9 cellular contexts compared by ENCODE assay signal in genomic region chr19:44260343-44260681, GRCh38. TPM values are rescaled to one million over a fixed set of nuclear protein-coding genes. Genes with fewer than 3 reads are reported as not detected.
DNase-seq lines count a peak whose midpoint lies in the region; ATAC-seq and TF ChIP-seq lines count a peak whose summit lies in the region.
"Had no signal": no experiment of that assay in that cellular context is flagged by ENCODE, and none has a peak within 500 bp of the region (broad histone marks: within the 10 kb centered on the region; RNA-seq: fewer than 3 reads in every experiment).

No MANE protein-coding gene starts in this region.

- H3K36me3 ChIP-seq in SK-N-SH (replicated peaks in 1 of 2; ENCODE audit: control insufficient read depth in 1 of 2, insufficient read depth in 2 of 2, low read length in 1 of 2): no peaks in the 10 kb centered on the region
- no peaks in the 10 kb centered on the region for H3K36me3 ChIP-seq in prostate gland
- H3K36me3 ChIP-seq in vagina: no peaks in the 10 kb centered on the region

- intact Hi-C loops in prostate gland (cut with DNase I): no loop called here
- intact Hi-C loops in vagina (cut with DNase I): no loop called here

- peak; percentile 21 for DNase-seq in SK-N-SH
- no peak for DNase-seq in fibroblast of villous mesenchyme (ENCODE audit: low read depth)
- DNase-seq in prostate gland (ENCODE audit: low spot score): no peak
- no peak for DNase-seq in ureter (ENCODE audit: low spot score)
- no peak for DNase-seq in vagina (ENCODE audit: extremely low spot score in 2 of 2)
- no peak for DNase-seq in kidney glomerular epithelial cell (lab: John Stamatoyannopoulos, UW)
- DNase-seq: activated gamma-delta T cell had no signal

- no peak for ATAC-seq in GM18873 (IDR thresholded peaks at IDR 0.05; ENCODE audit: low FRiP score, unreplicated experiment)

- no peaks in the 10 kb centered on the region for H3K79me2 ChIP-seq in SK-N-SH (ENCODE audit: insufficient read depth)

- CTCF ChIA-PET in SK-N-SH (lab: Yijun Ruan, JAX): interaction anchor here (1.2 kb wide), 1 partner anchor 14 kb away, joined by 4 read pairs; no protein-coding TSS in a partner anchor

- no peak for TF ChIP-seq CTCF in SK-N-SH (IDR thresholded peaks at IDR 0.05)
- TF ChIP-seq CTCF in fibroblast of villous mesenchyme (IDR thresholded peaks at IDR 0.05; ENCODE audit: insufficient read depth, low read depth, low read length): no peak
- TF ChIP-seq CTCF in prostate gland (IDR thresholded peaks at IDR 0.05): no peak
- TF ChIP-seq CTCF in vagina (IDR thresholded peaks at IDR 0.05): no peak

- peak overlapping the region; percentile 84; the same call in 1 of the 2 replicates for H2AFZ ChIP-seq in SK-N-SH (ENCODE audit: low read depth)

- WGBS in SK-N-SH (ENCODE audit: low lambda C conversion rate): 21% methylated on average over 7 of the region's 7 CpGs
- WGBS in prostate gland: 3% methylated on average over 7 of the region's 7 CpGs

- H3K27ac ChIP-seq in SK-N-SH (ENCODE audit: low read depth in 2 of 2, low read length in 1 of 2): peak overlapping the region in 1 of 2 experiments; percentile 36; a peak in 1 of 4 replicates
- H3K27ac ChIP-seq in prostate gland: peak overlapping the region in 1 of 2 donors; percentile 61
- no peak overlapping the region for H3K27ac ChIP-seq in vagina

- H3K9me3 ChIP-seq in SK-N-SH (peaks cover 10% of the 10 kb centered on the region; the same call in 1 of the 2 replicates), prostate gland (no peaks in the 10 kb centered on the region), vagina (peaks cover 16% of the 10 kb centered on the region)

- H3K4me1 ChIP-seq in SK-N-SH (ENCODE audit: control insufficient read depth in 1 of 2, insufficient read depth in 2 of 2, low read depth in 1 of 2, low read length in 1 of 2): peaks cover 0 to 4% of the 10 kb centered on the region in 2 experiments; a peak in 1 of 4 replicates
- no peaks in the 10 kb centered on the region for H3K4me1 ChIP-seq in prostate gland (replicated peaks)
- H3K4me1 ChIP-seq in vagina: no peaks in the 10 kb centered on the region

- no peaks in the 10 kb centered on the region for H3F3A ChIP-seq in SK-N-SH (replicated peaks; ENCODE audit: insufficient read depth)

- no peak overlapping the region for H3K9ac ChIP-seq in SK-N-SH

- H3K4me3 ChIP-seq in GM08714 (ENCODE audit: low read length) (peak overlapping the region; percentile 70), SK-N-SH (ENCODE audit: low read depth in 2 of 2, low read length in 1 of 2) (peak overlapping the region; percentile 56 to 60), fibroblast of villous mesenchyme (ENCODE audit: low read depth, low read length) (peak overlapping the region; percentile 56), prostate gland (peak overlapping the region; percentile 19 to 43), vagina (peak overlapping the region in 1 of 2 donors; percentile 29)

- H3K9me2 ChIP-seq in SK-N-SH: no peaks in the 10 kb centered on the region

- H3K27me3 ChIP-seq in SK-N-SH (ENCODE audit: insufficient read depth) (no peaks in the 10 kb centered on the region), prostate gland (replicated peaks; ENCODE audit: insufficient read depth) (no peaks in the 10 kb centered on the region), vagina (no peaks in the 10 kb centered on the region)

- TF ChIP-seq POLR2A in prostate gland (IDR thresholded peaks at IDR 0.05) (no peak), vagina (IDR thresholded peaks at IDR 0.05) (no peak)

- no peak for TF ChIP-seq RAD21 in SK-N-SH (IDR thresholded peaks at IDR 0.05; ENCODE audit: low read length)

- TF ChIP-seq EP300 in SK-N-SH (IDR thresholded peaks at IDR 0.05; ENCODE audit: borderline replicate concordance in 1 of 2, low read depth in 1 of 2, low read length in 1 of 2): no peak

- POLR2A ChIA-PET in SK-N-SH (lab: Yijun Ruan, JAX): interaction anchor here (1.5 kb wide), 1 partner anchor 48 kb away, joined by 4 read pairs; the partner anchor contains the start of gene ZNF227

- H3K4me2 ChIP-seq in SK-N-SH: peak overlapping the region; percentile 80

- H4K20me1 ChIP-seq in SK-N-SH (ENCODE audit: insufficient read depth): no peaks in the 10 kb centered on the region

TF ChIP-seq in SK-N-SH, 30 proteins besides CTCF, POLR2A, EP300 and RAD21:
- TF ChIP-seq MAX (IDR thresholded peaks at IDR 0.05; ENCODE audit: low read depth) (no peak), NFIC (IDR thresholded peaks at IDR 0.05; ENCODE audit: borderline replicate concordance) (no peak)
TF ChIP-seq in SK-N-SH: peak in this region for 0.

RNA-seq across cellular contexts. Expression of gene ZNF233, which starts 0.6 kb away (rescaled TPM):
- 0.97 and 1.8 TPM in 2 replicates for polyA plus RNA-seq in SK-N-SH (2012; rRNA removed)
- 1.6 and 1.8 TPM in 2 replicates for polyA plus RNA-seq in SK-N-SH (2012; cell fraction: cytosol; rRNA removed)
- polyA plus RNA-seq in SK-N-SH (2012; cell fraction: nucleus; rRNA removed): 1.3 and 2.7 TPM in 2 replicates
- total RNA-seq in fibroblast of villous mesenchyme (0.32 and 2.2 TPM in 2 replicates), prostate gland (1 to 10 TPM; 2.6 to 2.8 TPM), ureter (2.5 TPM), vagina (not detected)

RNA-seq across cellular contexts. Expression of gene ZNF235, which starts 44.5 kb away (rescaled TPM):
- 2.7 and 4.1 TPM in 2 replicates for polyA plus RNA-seq in SK-N-SH (2012; rRNA removed)
- polyA plus RNA-seq in SK-N-SH (2012; cell fraction: cytosol; rRNA removed): 2.5 and 2.7 TPM in 2 replicates
- polyA plus RNA-seq in SK-N-SH (2012; cell fraction: nucleus; rRNA removed): 5.3 and 10.9 TPM in 2 replicates
- total RNA-seq in fibroblast of villous mesenchyme (4.8 and 8.2 TPM in 2 replicates), prostate gland (10 to 100 TPM in 1 of 2 donors, 1 to 10 TPM in 1; 6.2 to 13.1 TPM), ureter (8.4 TPM), vagina (5.9 TPM)

RNA-seq across cellular contexts. Expression of gene ZNF227, which starts 48.0 kb away (rescaled TPM):
- polyA plus RNA-seq in SK-N-SH (2012; rRNA removed): 8.3 and 9.1 TPM in 2 replicates
- 10.0 and 10.4 TPM in 2 replicates for polyA plus RNA-seq in SK-N-SH (2012; cell fraction: cytosol; rRNA removed)
- polyA plus RNA-seq in SK-N-SH (2012; cell fraction: nucleus; rRNA removed): 5.9 and 10.8 TPM in 2 replicates
- 15.8 and 18.6 TPM in 2 replicates for total RNA-seq in fibroblast of villous mesenchyme
- total RNA-seq in prostate gland: 10 to 100 TPM; 17.0 to 26.4 TPM
- total RNA-seq in ureter: 22.4 TPM
- total RNA-seq in vagina: 14.2 TPM
